ENCODE assay signal across 8 cellular contexts in genomic region chr16:14301150-14302030, GRCh38.
DNase-seq lines count a peak whose midpoint lies in the region; ATAC-seq and TF ChIP-seq lines count a peak whose summit lies in the region.

No MANE protein-coding gene starts in this region.

- peak; percentile 68 for DNase-seq in RPMI8226
- DNase-seq in dorsolateral prefrontal cortex = peak in 2 of 10 donors; percentile 35 to 52

- no peaks in the 10 kb centered on the region for H3K36me3 ChIP-seq in mucosa of rectum (ENCODE audit: control insufficient read depth in 2 of 2, insufficient read depth in 2 of 2, low read length in 2 of 2)

- TF ChIP-seq CTCF in 22Rv1 (IDR thresholded peaks at IDR 0.05) (peak; percentile 26), dorsolateral prefrontal cortex (IDR thresholded peaks at IDR 0.05 in 54 of 56, conservative IDR thresholded peaks at IDR 0.05 in 2 of 56; ENCODE audit: low read depth in 1 of 56, partially characterized antibody in 56 of 56) (no peak)

- no peaks in the 10 kb centered on the region for H3K9me3 ChIP-seq in mucosa of rectum (ENCODE audit: control insufficient read depth in 2 of 2, low read length in 2 of 2)

- H3K27me3 ChIP-seq in dorsolateral prefrontal cortex (no peaks in the 10 kb centered on the region), mucosa of rectum (ENCODE audit: control insufficient read depth in 2 of 2, insufficient read depth in 2 of 2, low read length in 2 of 2) (peaks cover 0 to 2% of the 10 kb centered on the region in 2 donors)

- intact Hi-C loops in dorsolateral prefrontal cortex (cut with DNase I) = loop anchor here (2.0 to 10.0 kb wide), 5 partner anchors 15 to 227 kb away; no protein-coding TSS in a partner anchor

- H3K4me3 ChIP-seq in dorsolateral prefrontal cortex (peak overlapping the region; percentile 39 to 93 (median 84)), mucosa of rectum (ENCODE audit: low read length in 2 of 2) (peak overlapping the region; percentile 63 to 65)

- ATAC-seq in GM18907 (IDR thresholded peaks at IDR 0.05; ENCODE audit: unreplicated experiment) = peak; percentile 25
- no peak for ATAC-seq in GM21526 (IDR thresholded peaks at IDR 0.05; ENCODE audit: low FRiP score, unreplicated experiment)
- no peak for ATAC-seq in GM18511 (IDR thresholded peaks at IDR 0.05; ENCODE audit: unreplicated experiment)
- ATAC-seq in GM18505 (IDR thresholded peaks at IDR 0.05; ENCODE audit: unreplicated experiment) = no peak

- H3K9ac ChIP-seq in mucosa of rectum (ENCODE audit: low read depth in 1 of 2, low read length in 2 of 2) = peak overlapping the region in 1 of 2 donors; percentile 48

- peaks cover 6 to 8% of the 10 kb centered on the region in 2 donors for H3K4me1 ChIP-seq in mucosa of rectum (ENCODE audit: control insufficient read depth in 2 of 2, insufficient read depth in 2 of 2, low read length in 2 of 2)

- no peak overlapping the region for H3K27ac ChIP-seq in 22Rv1
- peak overlapping the region in 34 of 59 donors; percentile 3 to 83 (median 59) for H3K27ac ChIP-seq in dorsolateral prefrontal cortex
- H3K27ac ChIP-seq in mucosa of rectum (ENCODE audit: low read depth in 2 of 2, low read length in 2 of 2) = peak overlapping the region; percentile 5 to 38

- no peak for TF ChIP-seq POLR2A in GM18505 (IDR thresholded peaks at IDR 0.05; ENCODE audit: borderline replicate concordance, extremely low read depth, insufficient read depth, insufficient read length)
